In genomic region chr19:48645652-48646191, GRCh38 we compare ENCODE assay signal across 7 cellular contexts. TPM values are rescaled to one million over a fixed set of nuclear protein-coding genes. Genes with fewer than 3 reads are reported as not detected.
DNase-seq lines count a peak whose midpoint lies in the region; ATAC-seq, FAIRE-seq and TF ChIP-seq lines count a peak whose summit lies in the region.

TSS of gene CA11 (minus strand) at chr19:48646187. CDS start at chr19:48645632, 555 bp downstream.

- DNase-seq in PC-3 (peak; percentile 4), GM13976 (ENCODE audit: low spot score) (no peak), HTR-8/SVneo (ENCODE audit: insufficient read length, low spot score) (no peak)

- H3K4me3 ChIP-seq in PC-3 (ENCODE audit: low read length): peak within 1 kb of the TSS; percentile 70
- peak within 1 kb of the TSS; percentile 15 for H3K4me3 ChIP-seq in endocrine pancreas (ENCODE audit: control insufficient read depth, insufficient read depth, low read length)
- H3K4me3 ChIP-seq in muscle layer of duodenum (ENCODE audit: low read depth in 1 of 2, low read length in 2 of 2): peak within 1 kb of the TSS; percentile 69 to 81

- POLR2A ChIA-PET in PC-3 (lab: Charles Lee; ENCODE audit: unreplicated experiment): interaction anchor here (0.6 kb wide), 1 partner anchor 68 kb away, joined by 3 read pairs; no protein-coding TSS in a partner anchor

- ATAC-seq in GM21515 (IDR thresholded peaks at IDR 0.05; ENCODE audit: unreplicated experiment) (peak; percentile 13), PC-3 (peak; percentile 36), GM19035 (IDR thresholded peaks at IDR 0.05; ENCODE audit: unreplicated experiment) (no peak)

- H3F3A ChIP-seq in PC-3 (ENCODE audit: low read length, unreplicated experiment): no peaks in the 10 kb centered on the region

- CTCF ChIA-PET in PC-3 (lab: Charles Lee): interaction anchor here (0.6 to 1.4 kb wide), 5 partner anchors 9 to 140 kb away, joined by 3 to 8 read pairs (median 5); partner anchors contain the start of gene DBP

- H3K27ac ChIP-seq in PC-3 (ENCODE audit: low read length): no peak within 1 kb of the TSS
- peak within 1 kb of the TSS; percentile 53 for H3K27ac ChIP-seq in muscle layer of duodenum (ENCODE audit: low read length)

- H2AFZ ChIP-seq in PC-3 (ENCODE audit: low read length): peak within 1 kb of the TSS; percentile 96

- H3K27me3 ChIP-seq in PC-3 (ENCODE audit: low read length) (no peaks in the 10 kb centered on the region), endocrine pancreas (ENCODE audit: control insufficient read depth, insufficient read depth, low read length) (no peaks in the 10 kb centered on the region), muscle layer of duodenum (ENCODE audit: low read depth, low read length) (no peaks in the 10 kb centered on the region)

- intact Hi-C loops in PC-3 (cut with micrococcal nuclease): loop anchor here (1.0 to 2.0 kb wide), 2 partner anchors 69 to 197 kb away; no protein-coding TSS in a partner anchor

- FAIRE-seq in HTR-8/SVneo (lab: Jason Lieb, UNC): no peak

- H3K36me3 ChIP-seq in PC-3 (ENCODE audit: low read depth, low read length) (no peaks in the 10 kb centered on the region), endocrine pancreas (ENCODE audit: control insufficient read depth, insufficient read depth, low read length) (no peaks in the 10 kb centered on the region), muscle layer of duodenum (ENCODE audit: control insufficient read depth in 1 of 2, insufficient read depth in 2 of 2, low read length in 2 of 2) (no peaks in the 10 kb centered on the region)

- peak within 1 kb of the TSS; percentile 92 for H3K4me2 ChIP-seq in PC-3 (ENCODE audit: low read length)

- H3K9ac ChIP-seq in PC-3 (ENCODE audit: low read length) (peak within 1 kb of the TSS; percentile 30), endocrine pancreas (ENCODE audit: control insufficient read depth, insufficient read depth, low read length) (peak within 1 kb of the TSS; percentile 60)

- H3K4me1 ChIP-seq in PC-3 (ENCODE audit: insufficient read depth, low read length): peaks cover 6% of the 10 kb centered on the region; the same call in 1 of the 2 replicates
- no peaks in the 10 kb centered on the region for H3K4me1 ChIP-seq in endocrine pancreas (ENCODE audit: control insufficient read depth, insufficient read depth, low read length)
- peaks cover 0 to 27% of the 10 kb centered on the region in 2 donors for H3K4me1 ChIP-seq in muscle layer of duodenum (ENCODE audit: control insufficient read depth in 1 of 2, insufficient read depth in 2 of 2, low read length in 2 of 2)

- H3K9me3 ChIP-seq in PC-3 (ENCODE audit: low read length) (no peaks in the 10 kb centered on the region), endocrine pancreas (ENCODE audit: control insufficient read depth, low read length) (no peaks in the 10 kb centered on the region), muscle layer of duodenum (ENCODE audit: control insufficient read depth in 1 of 2, low read length in 2 of 2) (no peaks in the 10 kb centered on the region)

- in situ Hi-C loops in GM13976 (cut with MboI; ENCODE audit: low sequenced_read_pairs, unreplicated experiment): no loop called here

- TF ChIP-seq CTCF in PC-3 (conservative IDR thresholded peaks at IDR 0.05; ENCODE audit: low read depth, low read length) (no peak), GM13976 (IDR thresholded peaks at IDR 0.05; ENCODE audit: borderline replicate concordance, control extremely low read depth, extremely low read depth, insufficient read depth, missing control alignments) (no peak)

- no peaks in the 10 kb centered on the region for H4K20me1 ChIP-seq in PC-3 (ENCODE audit: low read length)

- H3K9me2 ChIP-seq in PC-3 (replicated peaks; ENCODE audit: low read length): no peaks in the 10 kb centered on the region

- no TSS peak for BruUV-seq in PC-3 (replicated peaks; lab: Mats Ljungman, UMichigan)

- H3K79me2 ChIP-seq in PC-3 (ENCODE audit: low read length): no peaks in the 10 kb centered on the region

RNA-seq across cellular contexts. Expression of gene CA11, which starts in this region (rescaled TPM):
- total RNA-seq in PC-3 (2014; rRNA removed): 0.63 and 4.1 TPM in 2 replicates

Comparison
In these comparisons a context has a peak if more than half of its experiments do, and no peak if none do; other contexts are left out.
1. H3K4me3 ChIP-seq: peak in every context shown above with its lines; median percentile 75 in muscle layer of duodenum; 70 in PC-3; 15 in endocrine pancreas.